14 cellular contexts compared by ENCODE assay signal in genomic region chr17:40555296-40556190, GRCh38. TPM values are rescaled to one million over a fixed set of nuclear protein-coding genes. Genes with fewer than 3 reads are reported as not detected.
A peak's percentile ranks its signal among the peaks of the same experiment; 100 is the strongest.
DNase-seq lines count a peak whose midpoint lies in the region; ATAC-seq and TF ChIP-seq lines count a peak whose summit lies in the region.
"Had no signal": no experiment of that assay in that cellular context is flagged by ENCODE, and none has a peak within 500 bp of the region (broad histone marks: within the 10 kb centered on the region; RNA-seq: fewer than 3 reads in every experiment).

No MANE protein-coding gene starts in this region.

- peaks cover 85% of the 10 kb centered on the region for H3K36me3 Mint-ChIP-seq in activated T-helper 1 cell treated with anti-CD3 and anti-CD28 coated beads, Interleukin-12 subunit alpha, Interleukin-12 subunit beta, Interleukin-2, Interleukin-4 antibody, amounts not matched to agents 30 ng/mL and 10 ng/mL and 1 ng/mL, durations not matched to agents 14 hours and 24 hours and 36 hours (ENCODE audit: low read depth)
- no peaks in the 10 kb centered on the region for H3K36me3 Mint-ChIP-seq in mesothelial cell of epicardium

- no peak for DNase-seq in heart left ventricle
- no peak for DNase-seq in Right ventricle myocardium superior
- no peak for DNase-seq in activated T-helper 1 cell treated with anti-CD3 and anti-CD28 coated beads, Interleukin-12 subunit alpha, Interleukin-12 subunit beta, Interleukin-2, Interleukin-4 antibody, amounts not matched to agents 30 ng/mL and 10 ng/mL and 1 ng/mL, durations not matched to agents 14 hours and 24 hours and 36 hours (ENCODE audit: low spot score)
- DNase-seq in mesothelial cell of epicardium (ENCODE audit: low spot score in 2 of 2, unreplicated experiment in 2 of 2), result peak; percentile 10 to 14
- peak; percentile 34 to 58 for DNase-seq in aorta
- DNase-seq in H4 (ENCODE audit: low spot score), result no peak
- DNase-seq in stimulated activated naive CD4-positive, alpha-beta T cell (lab: John Stamatoyannopoulos, UW), result no peak
- DNase-seq: BE2C, NCI-H1092, NCI-H748 treated with DMSO at 0.1 percent for 48 hours had no signal

- H3K27me3 ChIP-seq in heart left ventricle, result peaks cover 0 to under 1% (median 0%) of the 10 kb centered on the region in 9 donors
- no peaks in the 10 kb centered on the region for H3K27me3 ChIP-seq in aorta (ENCODE audit: control insufficient read depth in 1 of 2, insufficient read depth in 2 of 2, low read length in 1 of 2)
- H3K27me3 ChIP-seq: BE2C had no signal

- WGBS in heart left ventricle, 4 donors, result 86 to 94% (median 92%) methylated on average over 26 of the region's 26 CpGs
- 95 to 96% methylated on average over 26 of the region's 26 CpGs for WGBS in aorta, 2 donors

- H3K9me3 ChIP-seq in heart left ventricle (no peaks in the 10 kb centered on the region), aorta (ENCODE audit: control insufficient read depth, low read length) (no peaks in the 10 kb centered on the region)
- H3K9me3 ChIP-seq: BE2C had no signal

- no peak for TF ChIP-seq POLR2A in heart left ventricle (IDR thresholded peaks at IDR 0.05)

- intact Hi-C loops in heart left ventricle (cut with DNase I) (loop anchor here in 3 of 10 donors (2.0 to 5.0 kb wide), 4 partner anchors 13 to 193 kb away; partner anchors contain the start of genes GJD3 (in 1 of the 3) and IGFBP4 (in 1 of the 3)), Right ventricle myocardium superior (cut with DNase I) (loop anchor here (5.0 to 10.0 kb wide), 2 partner anchors 198 to 251 kb away; partner anchors contain the start of gene RARA), aorta (cut with DNase I) (no loop called here)
- intact Hi-C loops in activated T-helper 1 cell treated with anti-CD3 and anti-CD28 coated beads, Interleukin-12 subunit alpha, Interleukin-12 subunit beta, Interleukin-2, Interleukin-4 antibody, amounts not matched to agents 30 ng/mL and 10 ng/mL and 1 ng/mL, durations not matched to agents 14 hours and 24 hours and 36 hours (cut with micrococcal nuclease), result no loop called here

- peak overlapping the region; percentile 2 for H3K4me3 Mint-ChIP-seq in activated T-helper 1 cell treated with anti-CD3 and anti-CD28 coated beads, Interleukin-12 subunit alpha, Interleukin-12 subunit beta, Interleukin-2, Interleukin-4 antibody, amounts not matched to agents 30 ng/mL and 10 ng/mL and 1 ng/mL, durations not matched to agents 14 hours and 24 hours and 36 hours
- no peak overlapping the region for H3K4me3 Mint-ChIP-seq in mesothelial cell of epicardium
- H3K4me3 Mint-ChIP-seq: dendritic cell treated with granulocyte-macrophage colony-stimulating factor and Interleukin-4, amounts not matched to agents 40 ng/mL and 50 ng/mL, for 4 days had no signal

- H3K36me3 ChIP-seq in heart left ventricle (no peaks in the 10 kb centered on the region), aorta (ENCODE audit: control insufficient read depth in 1 of 2, insufficient read depth in 2 of 2, low read length in 1 of 2) (no peaks in the 10 kb centered on the region)
- H3K36me3 ChIP-seq: BE2C had no signal

- ATAC-seq in heart left ventricle (no peak), Right ventricle myocardium superior (ENCODE audit: poor library complexity) (no peak), aorta (ENCODE audit: low FRiP score) (no peak), HG03159 (IDR thresholded peaks at IDR 0.05; ENCODE audit: unreplicated experiment) (no peak)

- TF ChIP-seq CTCF in heart left ventricle (IDR thresholded peaks at IDR 0.05) (no peak), mesothelial cell of epicardium (IDR thresholded peaks at IDR 0.05; ENCODE audit: unreplicated experiment) (no peak)

- no peaks in the 10 kb centered on the region for H3K27me3 Mint-ChIP-seq in activated T-helper 1 cell treated with anti-CD3 and anti-CD28 coated beads, Interleukin-12 subunit alpha, Interleukin-12 subunit beta, Interleukin-2, Interleukin-4 antibody, amounts not matched to agents 30 ng/mL and 10 ng/mL and 1 ng/mL, durations not matched to agents 14 hours and 24 hours and 36 hours (ENCODE audit: insufficient read depth)
- peaks cover 3% of the 10 kb centered on the region for H3K27me3 Mint-ChIP-seq in mesothelial cell of epicardium (ENCODE audit: low read depth)

- H3K4me1 ChIP-seq in heart left ventricle, result peaks cover 15 to 99% (median 80%) of the 10 kb centered on the region in 12 donors
- no peaks in the 10 kb centered on the region for H3K4me1 ChIP-seq in aorta (ENCODE audit: control insufficient read depth in 1 of 2, insufficient read depth in 2 of 2, low read length in 2 of 2)

- H3K4me1 Mint-ChIP-seq in activated T-helper 1 cell treated with anti-CD3 and anti-CD28 coated beads, Interleukin-12 subunit alpha, Interleukin-12 subunit beta, Interleukin-2, Interleukin-4 antibody, amounts not matched to agents 30 ng/mL and 10 ng/mL and 1 ng/mL, durations not matched to agents 14 hours and 24 hours and 36 hours (ENCODE audit: low read depth), result peaks cover 88% of the 10 kb centered on the region
- H3K4me1 Mint-ChIP-seq in mesothelial cell of epicardium, result peaks cover 49% of the 10 kb centered on the region

- peak overlapping the region in 10 of 12 donors; percentile 14 to 95 (median 84) for H3K27ac ChIP-seq in heart left ventricle
- no peak overlapping the region for H3K27ac ChIP-seq in aorta (ENCODE audit: low read depth in 1 of 2, low read length in 2 of 2)

- H3K4me3 ChIP-seq in heart left ventricle, result no peak overlapping the region
- H3K4me3 ChIP-seq in aorta (ENCODE audit: low read length in 2 of 2), result no peak overlapping the region

- H3K9me3 Mint-ChIP-seq in activated T-helper 1 cell treated with anti-CD3 and anti-CD28 coated beads, Interleukin-12 subunit alpha, Interleukin-12 subunit beta, Interleukin-2, Interleukin-4 antibody, amounts not matched to agents 30 ng/mL and 10 ng/mL and 1 ng/mL, durations not matched to agents 14 hours and 24 hours and 36 hours, result no peaks in the 10 kb centered on the region
- H3K9me3 Mint-ChIP-seq in mesothelial cell of epicardium, result no peaks in the 10 kb centered on the region
- H3K9me3 Mint-ChIP-seq: dendritic cell treated with granulocyte-macrophage colony-stimulating factor and Interleukin-4, amounts not matched to agents 40 ng/mL and 50 ng/mL, for 4 days had no signal

- H3K27ac Mint-ChIP-seq in activated T-helper 1 cell treated with anti-CD3 and anti-CD28 coated beads, Interleukin-12 subunit alpha, Interleukin-12 subunit beta, Interleukin-2, Interleukin-4 antibody, amounts not matched to agents 30 ng/mL and 10 ng/mL and 1 ng/mL, durations not matched to agents 14 hours and 24 hours and 36 hours, result peak overlapping the region; percentile 44
- no peak overlapping the region for H3K27ac Mint-ChIP-seq in mesothelial cell of epicardium

RNA-seq across cellular contexts. Expression of gene CCR7, which starts 9.7 kb away (rescaled TPM):
- total RNA-seq in heart left ventricle (1 to 10 TPM in 1 of 9 donors, under 1 TPM in 5, not detected in 3; 0.09 to 2.2 (median 0.23) TPM), Right ventricle myocardium superior (not detected), mesothelial cell of epicardium (0.09 TPM in 1 of 3 replicates, not detected in the others), aorta (under 1 TPM; 0.62 to 0.84 TPM)
- polyA plus RNA-seq in heart left ventricle (under 1 TPM; 0.15 to 0.35 TPM), aorta (under 1 TPM; 0.08 to 0.13 TPM)
- total RNA-seq in activated T-helper 1 cell treated with anti-CD3 and anti-CD28 coated beads, Interleukin-12 subunit alpha, Interleukin-12 subunit beta, Interleukin-2, Interleukin-4 antibody, amounts not matched to agents 30 ng/mL and 10 ng/mL and 1 ng/mL, durations not matched to agents 14 hours and 24 hours and 36 hours, result 165 and 166 TPM in 2 replicates
- total RNA-seq in H4 (2014; rRNA removed; shearing (Covaris generic)), result not detected in 2 replicates
- total RNA-seq: myocyte had no signal

RNA-seq across cellular contexts. Expression of gene TNS4, which starts 54.1 kb away (rescaled TPM):
- total RNA-seq in heart left ventricle (under 1 TPM in 2 of 9 donors, not detected in 7; 0.16 to 0.91 TPM), Right ventricle myocardium superior (not detected), mesothelial cell of epicardium (0.07 TPM in 1 of 3 replicates, not detected in the others), aorta (under 1 TPM in 1 of 2 donors, not detected in 1; 0.39 TPM)
- polyA plus RNA-seq in heart left ventricle (not detected), aorta (under 1 TPM in 1 of 2 donors, not detected in 1; 0.05 TPM)
- 14.5 and 15.5 TPM in 2 replicates for total RNA-seq in activated T-helper 1 cell treated with anti-CD3 and anti-CD28 coated beads, Interleukin-12 subunit alpha, Interleukin-12 subunit beta, Interleukin-2, Interleukin-4 antibody, amounts not matched to agents 30 ng/mL and 10 ng/mL and 1 ng/mL, durations not matched to agents 14 hours and 24 hours and 36 hours
- total RNA-seq in H4 (2014; rRNA removed; shearing (Covaris generic)), result not detected in 2 replicates
- total RNA-seq: myocyte, temporal lobe had no signal

Comparison
In these comparisons a context has a peak if more than half of its experiments do, and no peak if none do; other contexts are left out.
1. DNase-seq: peak in mesothelial cell of epicardium (2 of 2) and aorta (2 of 2); none in heart left ventricle (0 of 5), Right ventricle myocardium superior (single experiment), activated T-helper 1 cell treated with anti-CD3 and anti-CD28 coated beads, Interleukin-12 subunit alpha, Interleukin-12 subunit beta, Interleukin-2, Interleukin-4 antibody, amounts not matched to agents 30 ng/mL and 10 ng/mL and 1 ng/mL, durations not matched to agents 14 hours and 24 hours and 36 hours (single experiment), H4 (single experiment) and stimulated activated naive CD4-positive, alpha-beta T cell (0 of 6).
2. H3K27ac ChIP-seq: peak in heart left ventricle (10 of 12); none in aorta (0 of 2).
3. RNA of gene CCR7, which starts 9.7 kb away (total RNA-seq): 165 to 166 TPM in activated T-helper 1 cell treated with anti-CD3 and anti-CD28 coated beads, Interleukin-12 subunit alpha, Interleukin-12 subunit beta, Interleukin-2, Interleukin-4 antibody, amounts not matched to agents 30 ng/mL and 10 ng/mL and 1 ng/mL, durations not matched to agents 14 hours and 24 hours and 36 hours; 0.62 to 0.84 TPM in aorta, 0.09 to 2.2 TPM in heart left ventricle, 0.09 TPM in mesothelial cell of epicardium, not detected in Right ventricle myocardium superior (single experiment) and not detected in H4; every median in the first group is over 10 times any median in the second.